In the genomic region with DNA sequence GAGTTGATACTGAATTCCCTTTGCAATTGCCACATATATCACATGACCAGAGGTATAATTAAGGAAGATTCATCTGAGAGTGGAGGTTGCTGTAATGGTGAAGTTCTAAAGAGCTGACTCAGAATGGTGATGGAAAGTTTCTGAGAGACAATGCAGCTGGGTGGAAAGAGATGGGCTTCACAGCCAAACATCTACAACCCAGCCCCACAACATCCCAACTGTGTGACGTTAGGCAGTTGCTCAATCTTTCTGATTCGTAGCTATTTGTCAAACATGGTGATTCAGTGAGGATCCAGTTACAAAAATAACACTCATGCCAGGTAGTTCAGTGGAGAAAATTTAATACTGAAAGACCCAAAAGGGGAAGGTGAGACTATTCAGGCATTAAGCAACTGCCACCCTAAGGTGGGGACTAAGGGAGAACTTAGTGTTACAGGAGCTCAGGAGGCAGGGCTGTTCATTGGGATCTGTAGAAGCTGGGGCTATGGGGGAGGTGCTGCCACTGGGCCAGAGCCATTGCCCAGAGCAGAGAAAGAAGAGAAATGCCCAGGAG, we compare ENCODE assay signal across 10 cellular contexts. TPM values are rescaled to one million over a fixed set of nuclear protein-coding genes. Genes with fewer than 3 reads are reported as not detected.
A peak's percentile ranks its signal among the peaks of the same experiment; 100 is the strongest.
DNase-seq lines count a peak whose midpoint lies in the region; ATAC-seq, FAIRE-seq and TF ChIP-seq lines count a peak whose summit lies in the region.
"Had no signal": no experiment of that assay in that cellular context is flagged by ENCODE, and none has a peak within 500 bp of the region (broad histone marks: within the 10 kb centered on the region; RNA-seq: fewer than 3 reads in every experiment).

No MANE protein-coding gene starts in this region.

- TF ChIP-seq EP300 in gastroesophageal sphincter (IDR thresholded peaks at IDR 0.05) = no peak

- TF ChIP-seq POLR2A in gastroesophageal sphincter (IDR thresholded peaks at IDR 0.05) = no peak

- peak; percentile 24 for DNase-seq in activated CD8-positive, alpha-beta T cell treated with anti-CD3 and anti-CD28 coated beads for 36 hours
- no peak for DNase-seq in activated CD8-positive, alpha-beta T cell treated with anti-CD3 and anti-CD28 coated beads, Interleukin-2, amount 10 ng/mL, durations not matched to agents 7 days and 5 days
- DNase-seq in RCC 7860 (ENCODE audit: low spot score) = peak; percentile 89
- DNase-seq in GM19238 (ENCODE audit: insufficient read length, low spot score) = no peak

- H3K27me3 ChIP-seq in gastroesophageal sphincter = no peaks in the 10 kb centered on the region
- no peaks in the 10 kb centered on the region for H3K27me3 ChIP-seq in thymus (ENCODE audit: control insufficient read depth, insufficient read depth)

- TF ChIP-seq CTCF in activated CD8-positive, alpha-beta T cell treated with anti-CD3 and anti-CD28 coated beads for 36 hours (IDR thresholded peaks at IDR 0.05) = no peak
- no peak for TF ChIP-seq CTCF in gastroesophageal sphincter (IDR thresholded peaks at IDR 0.05)

- peaks cover 24% of the 10 kb centered on the region for H3K4me1 Mint-ChIP-seq in activated CD8-positive, alpha-beta T cell treated with anti-CD3 and anti-CD28 coated beads for 36 hours (ENCODE audit: low read depth)
- peaks cover 3% of the 10 kb centered on the region for H3K4me1 Mint-ChIP-seq in activated CD8-positive, alpha-beta T cell treated with anti-CD3 and anti-CD28 coated beads, Interleukin-2, amount 10 ng/mL, durations not matched to agents 7 days and 5 days (ENCODE audit: low read depth)
- H3K4me1 Mint-ChIP-seq: neural crest cell had no signal

- peak overlapping the region; percentile 10 for H3K27ac Mint-ChIP-seq in activated CD8-positive, alpha-beta T cell treated with anti-CD3 and anti-CD28 coated beads for 36 hours
- no peak overlapping the region for H3K27ac Mint-ChIP-seq in activated CD8-positive, alpha-beta T cell treated with anti-CD3 and anti-CD28 coated beads, Interleukin-2, amount 10 ng/mL, durations not matched to agents 7 days and 5 days

- H3K27ac ChIP-seq in gastroesophageal sphincter (peak overlapping the region in 3 of 4 donors; percentile 32 to 71 (median 65)), thymus (ENCODE audit: low read depth) (peak overlapping the region; percentile 39)

- no peaks in the 10 kb centered on the region for H3K9me3 Mint-ChIP-seq in activated CD8-positive, alpha-beta T cell treated with anti-CD3 and anti-CD28 coated beads for 36 hours
- no peaks in the 10 kb centered on the region for H3K9me3 Mint-ChIP-seq in activated CD8-positive, alpha-beta T cell treated with anti-CD3 and anti-CD28 coated beads, Interleukin-2, amount 10 ng/mL, durations not matched to agents 7 days and 5 days (ENCODE audit: insufficient read depth)
- H3K9me3 Mint-ChIP-seq: neural crest cell had no signal

- H3K4me1 ChIP-seq in gastroesophageal sphincter (peaks cover 0 to 3% (median 0%) of the 10 kb centered on the region in 3 donors), thymus (ENCODE audit: control insufficient read depth, insufficient read depth, low read length) (no peaks in the 10 kb centered on the region)

- ATAC-seq in activated CD8-positive, alpha-beta T cell treated with anti-CD3 and anti-CD28 coated beads for 36 hours = peak; percentile 70
- ATAC-seq in activated CD8-positive, alpha-beta T cell treated with anti-CD3 and anti-CD28 coated beads, Interleukin-2, amount 10 ng/mL, durations not matched to agents 7 days and 5 days = no peak
- ATAC-seq in gastroesophageal sphincter (peak; percentile 97), HG02885 (IDR thresholded peaks at IDR 0.05; ENCODE audit: poor library complexity, unreplicated experiment) (no peak), HG03571 (IDR thresholded peaks at IDR 0.05; ENCODE audit: unreplicated experiment) (no peak)

- FAIRE-seq in RCC 7860 (lab: Jason Lieb, UNC) = peak; percentile 69
- FAIRE-seq: TTC549 had no signal

- POLR2A ChIA-PET in activated CD8-positive, alpha-beta T cell treated with anti-CD3 and anti-CD28 coated beads for 36 hours (lab: Charles Lee) = interaction anchor here (0.8 kb wide), 1 partner anchor 79 kb away, joined by 3 read pairs; no protein-coding TSS in a partner anchor
- POLR2A ChIA-PET in activated CD8-positive, alpha-beta T cell treated with anti-CD3 and anti-CD28 coated beads, Interleukin-2, amount 10 ng/mL, durations not matched to agents 7 days and 5 days (lab: Charles Lee) = no interaction called here

- H3K36me3 Mint-ChIP-seq in activated CD8-positive, alpha-beta T cell treated with anti-CD3 and anti-CD28 coated beads for 36 hours (ENCODE audit: low read depth) = peaks cover 5% of the 10 kb centered on the region
- H3K36me3 Mint-ChIP-seq in activated CD8-positive, alpha-beta T cell treated with anti-CD3 and anti-CD28 coated beads, Interleukin-2, amount 10 ng/mL, durations not matched to agents 7 days and 5 days (ENCODE audit: low read depth) = no peaks in the 10 kb centered on the region

- CTCF ChIA-PET in activated CD8-positive, alpha-beta T cell treated with anti-CD3 and anti-CD28 coated beads for 36 hours (lab: Charles Lee) = interaction anchor here (1.1 kb wide), 1 partner anchor 165 kb away, joined by 3 read pairs; no protein-coding TSS in a partner anchor
- CTCF ChIA-PET in activated CD8-positive, alpha-beta T cell treated with anti-CD3 and anti-CD28 coated beads, Interleukin-2, amount 10 ng/mL, durations not matched to agents 7 days and 5 days (lab: Charles Lee) = interaction anchor here (1.6 to 3.5 kb wide), 2 partner anchors 162 to 165 kb away, joined by 5 to 11 read pairs; no protein-coding TSS in a partner anchor

- H3K27me3 Mint-ChIP-seq in activated CD8-positive, alpha-beta T cell treated with anti-CD3 and anti-CD28 coated beads for 36 hours = no peaks in the 10 kb centered on the region
- no peaks in the 10 kb centered on the region for H3K27me3 Mint-ChIP-seq in activated CD8-positive, alpha-beta T cell treated with anti-CD3 and anti-CD28 coated beads, Interleukin-2, amount 10 ng/mL, durations not matched to agents 7 days and 5 days (ENCODE audit: low read depth)

- intact Hi-C loops in activated CD8-positive, alpha-beta T cell treated with anti-CD3 and anti-CD28 coated beads for 36 hours (cut with micrococcal nuclease) = no loop called here

- no peak overlapping the region for H3K4me3 Mint-ChIP-seq in activated CD8-positive, alpha-beta T cell treated with anti-CD3 and anti-CD28 coated beads for 36 hours
- H3K4me3 Mint-ChIP-seq in activated CD8-positive, alpha-beta T cell treated with anti-CD3 and anti-CD28 coated beads, Interleukin-2, amount 10 ng/mL, durations not matched to agents 7 days and 5 days = no peak overlapping the region
- H3K4me3 Mint-ChIP-seq: neural crest cell had no signal

- 48% methylated on average over 2 of the region's 2 CpGs; no CpG with 5 or more reads in 1 of the 2 donors for WGBS in gastroesophageal sphincter (ENCODE audit: low coverage in 1 of 2), 2 donors
- WGBS in thymus = 90% methylated on average over 2 of the region's 2 CpGs

- H3K36me3 ChIP-seq in gastroesophageal sphincter (peaks cover 0 to 32% of the 10 kb centered on the region in 2 donors), thymus (ENCODE audit: control insufficient read depth, insufficient read depth) (no peaks in the 10 kb centered on the region)

- no peak overlapping the region for H3K4me3 ChIP-seq in gastroesophageal sphincter
- H3K4me3 ChIP-seq in thymus (ENCODE audit: low read length) = no peak overlapping the region

- H3K9me3 ChIP-seq in gastroesophageal sphincter (no peaks in the 10 kb centered on the region), thymus (ENCODE audit: control insufficient read depth) (no peaks in the 10 kb centered on the region)

RNA-seq across cellular contexts. Expression of gene AFF1, which starts 6.9 kb away (rescaled TPM):
- 10 to 100 TPM; 40.3 to 45.4 TPM for total RNA-seq in activated CD8-positive, alpha-beta T cell treated with anti-CD3 and anti-CD28 coated beads for 36 hours
- total RNA-seq in activated CD8-positive, alpha-beta T cell treated with anti-CD3 and anti-CD28 coated beads, Interleukin-2, amount 10 ng/mL, durations not matched to agents 7 days and 5 days = 10 to 100 TPM; 47.8 to 51.6 TPM
- 10 to 100 TPM; 59.7 to 78.1 (median 65.9) TPM for total RNA-seq in gastroesophageal sphincter
- 12.3 TPM for polyA plus RNA-seq in thymus

RNA-seq across cellular contexts. Expression of gene C4orf36, which starts 35.7 kb away (rescaled TPM):
- total RNA-seq in activated CD8-positive, alpha-beta T cell treated with anti-CD3 and anti-CD28 coated beads for 36 hours = not detected
- under 1 TPM in 1 of 2 experiments, not detected in 1; 0.37 TPM for total RNA-seq in activated CD8-positive, alpha-beta T cell treated with anti-CD3 and anti-CD28 coated beads, Interleukin-2, amount 10 ng/mL, durations not matched to agents 7 days and 5 days
- not detected for total RNA-seq in gastroesophageal sphincter
- polyA plus RNA-seq in thymus = 0.82 TPM

Comparison
In these comparisons a context has a peak if more than half of its experiments do, and no peak if none do; other contexts are left out.
1. ATAC-seq: peak in activated CD8-positive, alpha-beta T cell treated with anti-CD3 and anti-CD28 coated beads for 36 hours (single experiment) and gastroesophageal sphincter (single experiment); none in activated CD8-positive, alpha-beta T cell treated with anti-CD3 and anti-CD28 coated beads, Interleukin-2, amount 10 ng/mL, durations not matched to agents 7 days and 5 days (single experiment), HG02885 (single experiment) and HG03571 (single experiment).
2. DNase-seq: peak in activated CD8-positive, alpha-beta T cell treated with anti-CD3 and anti-CD28 coated beads for 36 hours (single experiment) and RCC 7860 (single experiment); none in activated CD8-positive, alpha-beta T cell treated with anti-CD3 and anti-CD28 coated beads, Interleukin-2, amount 10 ng/mL, durations not matched to agents 7 days and 5 days (single experiment) and GM19238 (single experiment).